In genomic region chr7:29921404-29922010, GRCh38 we compare ENCODE assay signal across 8 cellular contexts.
DNase-seq lines count a peak whose midpoint lies in the region; ATAC-seq, FAIRE-seq and TF ChIP-seq lines count a peak whose summit lies in the region.

No MANE protein-coding gene starts in this region.

- intact Hi-C loops in breast epithelium (cut with DNase I; ENCODE audit: low total_unique reads) (no loop called here), kidney (cut with DNase I) (no loop called here)

- H3K4me1 ChIP-seq in breast epithelium, result no peaks in the 10 kb centered on the region
- no peaks in the 10 kb centered on the region for H3K4me1 ChIP-seq in kidney (ENCODE audit: control insufficient read depth in 1 of 2, insufficient read depth in 1 of 2, low read depth in 1 of 2, low read length in 2 of 2)

- TF ChIP-seq CTCF in AG09309 (IDR thresholded peaks at IDR 0.05; ENCODE audit: control insufficient read depth, insufficient read depth, low read depth, low read length, missing control alignments), result peak; percentile 92
- TF ChIP-seq CTCF in breast epithelium (IDR thresholded peaks at IDR 0.05), result peak; percentile 73 to 87 (median 83)
- peak; percentile 87 for TF ChIP-seq CTCF in kidney (IDR thresholded peaks at IDR 0.05; ENCODE audit: borderline replicate concordance, extremely low read depth, insufficient read depth)

- DNase-seq in AG09309 (ENCODE audit: low read depth) (peak; percentile 11), NCI-H1417 treated with DMSO at 0.1 percent for 48 hours (lab: John Stamatoyannopoulos, UW) (peak; percentile 32), SW480 (ENCODE audit: low spot score) (peak; percentile 81), breast epithelium (ENCODE audit: low spot score in 2 of 2) (no peak), kidney (no peak)
- DNase-seq in stimulated activated CD8-positive, alpha-beta memory T cell treated with anti-CD3 and anti-CD28 coated beads, Interleukin-12 subunit alpha, Interleukin-12 subunit beta, amount 100 ng/mL, for 1 hour (ENCODE audit: low read depth), result peak; percentile 20

- peaks cover 11% of the 10 kb centered on the region for H3K36me3 ChIP-seq in breast epithelium
- H3K36me3 ChIP-seq in kidney (ENCODE audit: control insufficient read depth in 1 of 2, insufficient read depth in 2 of 2, low read length in 2 of 2), result peaks cover 0 to 5% of the 10 kb centered on the region in 2 donors

- no peaks in the 10 kb centered on the region for H3K9me3 ChIP-seq in breast epithelium
- H3K9me3 ChIP-seq in kidney (ENCODE audit: control insufficient read depth in 1 of 2, low read length in 2 of 2), result no peaks in the 10 kb centered on the region

- no peak for TF ChIP-seq POLR2A in breast epithelium (IDR thresholded peaks at IDR 0.05)

- no peak for FAIRE-seq in kidney (lab: Jason Lieb, UNC)

- no peak overlapping the region for H3K9ac ChIP-seq in kidney (ENCODE audit: low read length in 2 of 2)

- H3K4me3 ChIP-seq in AG09309 (ENCODE audit: control insufficient read depth, low read depth, low read length), result no peak overlapping the region
- H3K4me3 ChIP-seq in breast epithelium, result no peak overlapping the region
- H3K4me3 ChIP-seq in kidney (ENCODE audit: low read length in 2 of 2), result no peak overlapping the region

- no peaks in the 10 kb centered on the region for H3K27me3 ChIP-seq in breast epithelium

- no peak overlapping the region for H3K27ac ChIP-seq in breast epithelium
- no peak overlapping the region for H3K27ac ChIP-seq in kidney (ENCODE audit: low read depth in 2 of 2, low read length in 2 of 2)

- peak; percentile 88 for ATAC-seq in GM18498 (IDR thresholded peaks at IDR 0.05; ENCODE audit: unreplicated experiment)
- peak; percentile 84 for ATAC-seq in HG02885 (IDR thresholded peaks at IDR 0.05; ENCODE audit: poor library complexity, unreplicated experiment)

Comparison
In these comparisons a context has a peak if more than half of its experiments do, and no peak if none do; other contexts are left out.
1. DNase-seq: peak in AG09309 (single experiment), NCI-H1417 treated with DMSO at 0.1 percent for 48 hours (single experiment), SW480 (single experiment) and stimulated activated CD8-positive, alpha-beta memory T cell treated with anti-CD3 and anti-CD28 coated beads, Interleukin-12 subunit alpha, Interleukin-12 subunit beta, amount 100 ng/mL, for 1 hour (single experiment); none in breast epithelium (0 of 2) and kidney (single experiment).
2. Peak in every context shown above with its lines, with median percentiles within 50 percentile points of each other: CTCF ChIP-seq.